8 cellular contexts compared by ENCODE assay signal in the genomic region with DNA sequence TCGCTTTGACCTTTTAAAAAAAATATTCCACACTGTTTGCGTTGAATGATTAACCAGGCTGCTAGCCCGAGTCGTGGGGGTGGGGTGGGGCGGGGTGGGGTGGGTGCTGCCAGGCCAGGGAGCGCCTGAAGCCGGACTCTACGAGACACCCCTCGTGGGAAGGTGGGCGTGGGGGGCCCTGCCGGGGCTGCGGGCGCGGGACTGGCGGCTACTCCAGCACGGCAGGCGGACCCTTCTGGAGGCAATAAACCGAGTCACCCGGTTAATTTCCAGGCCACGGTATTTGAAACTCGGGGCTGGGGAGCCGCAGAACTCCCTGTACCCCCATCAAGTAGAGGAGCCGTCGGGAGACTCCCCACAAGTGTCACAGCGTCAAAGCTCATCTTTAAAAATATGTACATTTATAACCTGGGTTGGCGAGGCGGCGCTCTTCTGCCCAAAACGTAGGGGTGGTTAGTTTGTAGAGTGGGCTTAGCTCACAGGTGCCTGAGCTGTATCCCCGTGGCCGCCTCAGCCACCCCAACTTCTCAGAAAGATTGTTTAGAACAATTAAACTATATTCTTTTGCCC. TPM values are rescaled to one million over a fixed set of nuclear protein-coding genes. Genes with fewer than 3 reads are reported as not detected.
DNase-seq lines count a peak whose midpoint lies in the region; ATAC-seq and TF ChIP-seq lines count a peak whose summit lies in the region.

No MANE protein-coding gene starts in this region.

- no peaks in the 10 kb centered on the region for H3K9me3 Mint-ChIP-seq in stimulated activated naive B cell treated with anti-CD40 and anti-IgM and Interleukin-4, amounts not matched to agents 10 μg/mL and 1 μg/mL and 100 μg/mL, for 72 hours

- H3K27ac ChIP-seq in brain microvascular endothelial cell: no peak overlapping the region
- H3K27ac ChIP-seq in left lung: peak overlapping the region; percentile 92 to 93

- intact Hi-C loops in left lung (cut with DNase I): no loop called here

- H3K27ac Mint-ChIP-seq in stimulated activated naive B cell treated with anti-CD40 and anti-IgM and Interleukin-4, amounts not matched to agents 10 μg/mL and 1 μg/mL and 100 μg/mL, for 72 hours: peak overlapping the region; percentile 37

- no peaks in the 10 kb centered on the region for H3K36me3 ChIP-seq in H7 (replicated peaks; ENCODE audit: control insufficient read depth, insufficient read depth, low read length)
- no peaks in the 10 kb centered on the region for H3K36me3 ChIP-seq in brain microvascular endothelial cell (replicated peaks)
- H3K36me3 ChIP-seq in left lung: no peaks in the 10 kb centered on the region

- no peaks in the 10 kb centered on the region for H3K9me3 ChIP-seq in left lung

- TF ChIP-seq CTCF in brain microvascular endothelial cell (IDR thresholded peaks at IDR 0.05; ENCODE audit: low read depth, low read length, missing control alignments) (peak; percentile 4), left lung (IDR thresholded peaks at IDR 0.05) (no peak)

- no peaks in the 10 kb centered on the region for H3K27me3 ChIP-seq in H7 (ENCODE audit: control insufficient read depth, insufficient read depth, low read length)
- no peaks in the 10 kb centered on the region for H3K27me3 ChIP-seq in brain microvascular endothelial cell (replicated peaks)
- H3K27me3 ChIP-seq in left lung: no peaks in the 10 kb centered on the region

- peaks cover 1 to 12% of the 10 kb centered on the region in 2 donors for H3K36me3 Mint-ChIP-seq in stimulated activated naive B cell treated with anti-CD40 and anti-IgM and Interleukin-4, amounts not matched to agents 10 μg/mL and 1 μg/mL and 100 μg/mL, for 72 hours

- ATAC-seq in left lung (peak; percentile 18), GM21723 (IDR thresholded peaks at IDR 0.05; ENCODE audit: unreplicated experiment) (no peak), GM18520 (IDR thresholded peaks at IDR 0.05; ENCODE audit: unreplicated experiment) (no peak)
- peak; percentile 12 to 15 for ATAC-seq in stimulated activated naive B cell treated with anti-CD40 and anti-IgM and Interleukin-4, amounts not matched to agents 10 μg/mL and 1 μg/mL and 100 μg/mL, for 72 hours (replicated peaks)

- peaks cover 34 to 59% of the 10 kb centered on the region in 2 donors for H3K4me1 Mint-ChIP-seq in stimulated activated naive B cell treated with anti-CD40 and anti-IgM and Interleukin-4, amounts not matched to agents 10 μg/mL and 1 μg/mL and 100 μg/mL, for 72 hours

- H3K4me1 ChIP-seq in left lung: peaks cover 28 to 58% of the 10 kb centered on the region in 2 donors

- H3K4me3 Mint-ChIP-seq in stimulated activated naive B cell treated with anti-CD40 and anti-IgM and Interleukin-4, amounts not matched to agents 10 μg/mL and 1 μg/mL and 100 μg/mL, for 72 hours: peak overlapping the region; percentile 87 to 96

- in situ Hi-C loops in brain microvascular endothelial cell (cut with HindIII; ENCODE audit: low pct_ligation_motif_present, low sequenced_read_pairs): no loop called here

- no peaks in the 10 kb centered on the region for H3K27me3 Mint-ChIP-seq in stimulated activated naive B cell treated with anti-CD40 and anti-IgM and Interleukin-4, amounts not matched to agents 10 μg/mL and 1 μg/mL and 100 μg/mL, for 72 hours

- peak; percentile 29 for DNase-seq in AG20443 (ENCODE audit: low spot score)
- peak; percentile 59 for DNase-seq in H7
- peak in 4 of 5 donors; percentile 16 to 44 (median 26) for DNase-seq in T-helper 1 cell
- no peak for DNase-seq in brain microvascular endothelial cell
- DNase-seq in left lung: peak in 1 of 2 donors; percentile 83
- DNase-seq in stimulated activated naive B cell treated with anti-CD40 and anti-IgM and Interleukin-4, amounts not matched to agents 10 μg/mL and 1 μg/mL and 100 μg/mL, for 72 hours: no peak

- H3K4me3 ChIP-seq in H7 (ENCODE audit: insufficient read depth, low read depth, low read length) (peak overlapping the region; percentile 91), brain microvascular endothelial cell (ENCODE audit: low read depth, low read length) (peak overlapping the region; percentile 90), left lung (peak overlapping the region; percentile 85 to 95)

RNA-seq across cellular contexts. Expression of gene B3GNT2, which starts 1.2 kb away (rescaled TPM):
- total RNA-seq in H7 (2014; rRNA removed; shearing (Covaris generic)): 33.4 and 34.8 TPM in 2 replicates
- total RNA-seq in left lung: 10 to 100 TPM; 31.9 to 33.0 TPM

Comparison
In these comparisons a context has a peak if more than half of its experiments do, and no peak if none do; other contexts are left out.
1. DNase-seq: peak in AG20443 (single experiment), H7 (single experiment) and T-helper 1 cell (4 of 5); none in brain microvascular endothelial cell (single experiment) and stimulated activated naive B cell treated with anti-CD40 and anti-IgM and Interleukin-4, amounts not matched to agents 10 μg/mL and 1 μg/mL and 100 μg/mL, for 72 hours (single experiment).
2. ATAC-seq: peak in left lung (single experiment) and stimulated activated naive B cell treated with anti-CD40 and anti-IgM and Interleukin-4, amounts not matched to agents 10 μg/mL and 1 μg/mL and 100 μg/mL, for 72 hours (2 of 2); none in GM21723 (single experiment) and GM18520 (single experiment).
3. Peak in every context shown above with its lines, with median percentiles within 50 percentile points of each other: H3K4me3 ChIP-seq.